22 cellular contexts compared by ENCODE assay signal in genomic region chr3:61593630-61594029, GRCh38.
"Had no signal": no experiment of that assay in that cellular context is flagged by ENCODE, and none has a peak within 500 bp of the region (broad histone marks: within the 10 kb centered on the region; RNA-seq: fewer than 3 reads in every experiment).

No MANE protein-coding gene starts in this region.

- H3K4me1 ChIP-seq: pancreas, prostate gland, uterus had no signal

- H3K4me3 ChIP-seq: pancreas, prostate gland, spleen, uterus had no signal

- H3K9me3 Mint-ChIP-seq: activated CD4-positive, alpha-beta memory T cell treated with anti-CD3 and anti-CD28 coated beads for 36 hours; activated CD4-positive, alpha-beta T cell treated with anti-CD3 and anti-CD28 coated beads, Interleukin-2, amount 10 ng/mL, durations not matched to agents 24 days and 14 days; activated naive CD4-positive, alpha-beta T cell treated with anti-CD3 and anti-CD28 coated beads, Interleukin-2, amount 50 U/mL, for 24 hours; activated naive CD8-positive, alpha-beta T cell treated with anti-CD3 and anti-CD28 coated beads, Interleukin-2, amount 50 U/mL, for 24 hours; activated T-cell treated with anti-CD3 and anti-CD28 coated beads, Interleukin-2, amount 50 U/mL, for 4 hours; activated T-helper 2 cell treated with anti-CD3 and anti-CD28 coated beads, Interferon-gamma antibody, Interleukin-2, Interleukin-4, amounts not matched to agents 10 μg/mL and 5 μg/mL and 100 μg/mL, durations not matched to agents 14 hours and 24 hours and 36 hours; T-helper 1 cell treated with Interleukin-12 subunit alpha and Interleukin-12 subunit beta and Interleukin-4 antibody, amounts not matched to agents 30 μg/mL and 1 μg/mL, for 36 hours had no signal

- ATAC-seq: activated naive CD8-positive, alpha-beta T cell treated with anti-CD3 and anti-CD28 coated beads, Interleukin-2, amount 50 U/mL, for 24 hours; activated T-cell treated with anti-CD3 and anti-CD28 coated beads, Interleukin-2, amount 50 U/mL, for 4 hours; pancreas had no signal

- H3K27ac Mint-ChIP-seq: activated CD4-positive, alpha-beta memory T cell treated with anti-CD3 and anti-CD28 coated beads for 36 hours; activated CD4-positive, alpha-beta T cell treated with anti-CD3 and anti-CD28 coated beads, Interleukin-2, amount 10 ng/mL, durations not matched to agents 24 days and 14 days; activated naive CD4-positive, alpha-beta T cell treated with anti-CD3 and anti-CD28 coated beads, Interleukin-2, amount 50 U/mL, for 24 hours; activated naive CD8-positive, alpha-beta T cell treated with anti-CD3 and anti-CD28 coated beads, Interleukin-2, amount 50 U/mL, for 24 hours; activated T-helper 2 cell treated with anti-CD3 and anti-CD28 coated beads, Interferon-gamma antibody, Interleukin-2, Interleukin-4, amounts not matched to agents 10 μg/mL and 5 μg/mL and 100 μg/mL, durations not matched to agents 14 hours and 24 hours and 36 hours; naive B cell; T-helper 1 cell treated with Interleukin-12 subunit alpha and Interleukin-12 subunit beta and Interleukin-4 antibody, amounts not matched to agents 30 μg/mL and 1 μg/mL, for 36 hours; type B pancreatic cell had no signal

- H3K9me3 ChIP-seq: breast epithelium, pancreas, prostate gland, spleen, uterus had no signal

- H3K36me3 ChIP-seq: breast epithelium, pancreas, prostate gland, spleen, uterus had no signal

- H3K36me3 Mint-ChIP-seq: activated CD4-positive, alpha-beta memory T cell treated with anti-CD3 and anti-CD28 coated beads for 36 hours; activated naive CD4-positive, alpha-beta T cell treated with anti-CD3 and anti-CD28 coated beads, Interleukin-2, amount 50 U/mL, for 24 hours; naive B cell had no signal

- H3K4me1 Mint-ChIP-seq: activated CD4-positive, alpha-beta T cell treated with anti-CD3 and anti-CD28 coated beads, Interleukin-2, amount 10 ng/mL, durations not matched to agents 24 days and 14 days; activated naive CD4-positive, alpha-beta T cell treated with anti-CD3 and anti-CD28 coated beads, Interleukin-2, amount 50 U/mL, for 24 hours; activated naive CD8-positive, alpha-beta T cell treated with anti-CD3 and anti-CD28 coated beads, Interleukin-2, amount 50 U/mL, for 24 hours; naive B cell had no signal

- H3K4me3 Mint-ChIP-seq: activated CD4-positive, alpha-beta memory T cell treated with anti-CD3 and anti-CD28 coated beads for 36 hours; activated CD4-positive, alpha-beta T cell treated with anti-CD3 and anti-CD28 coated beads, Interleukin-2, amount 10 ng/mL, durations not matched to agents 24 days and 14 days; activated naive CD4-positive, alpha-beta T cell treated with anti-CD3 and anti-CD28 coated beads, Interleukin-2, amount 50 U/mL, for 24 hours; activated naive CD8-positive, alpha-beta T cell treated with anti-CD3 and anti-CD28 coated beads, Interleukin-2, amount 50 U/mL, for 24 hours; activated T-cell treated with anti-CD3 and anti-CD28 coated beads, Interleukin-2, amount 50 U/mL, for 4 hours; naive B cell; T-helper 1 cell treated with Interleukin-12 subunit alpha and Interleukin-12 subunit beta and Interleukin-4 antibody, amounts not matched to agents 30 μg/mL and 1 μg/mL, for 36 hours; type B pancreatic cell had no signal

- DNase-seq: activated CD4-positive, alpha-beta memory T cell treated with anti-CD3 and anti-CD28 coated beads for 36 hours; activated CD4-positive, alpha-beta T cell treated with anti-CD3 and anti-CD28 coated beads, Interleukin-2, amount 10 ng/mL, durations not matched to agents 24 days and 14 days; activated CD4-positive, CD25-positive, alpha-beta regulatory T cell treated with anti-CD3 and anti-CD28 coated beads, Interleukin-2, amount 50 U/mL, for 72 hours; activated CD8-positive, alpha-beta memory T cell treated with anti-CD3 and anti-CD28 coated beads, Interleukin-2, amount 50 U/mL, for 48 hours; activated naive CD8-positive, alpha-beta T cell treated with anti-CD3 and anti-CD28 coated beads, Interleukin-2, amount 50 U/mL, for 24 hours; activated T-cell treated with anti-CD3 and anti-CD28 coated beads, Interleukin-2, amount 50 U/mL, for 4 hours; central memory CD4-positive, alpha-beta T cell; foreskin keratinocyte; left ventricle myocardium superior; naive B cell; pancreas; spleen; stimulated activated naive CD4-positive, alpha-beta T cell treated with Interleukin-2 at 50 U/mL for 16 hours; T-helper 9 cell; uterus; WERI-Rb-1 had no signal

- H3K27me3 ChIP-seq: breast epithelium, foreskin keratinocyte, pancreas, spleen, uterus had no signal

- H3K27me3 Mint-ChIP-seq: activated CD4-positive, alpha-beta memory T cell treated with anti-CD3 and anti-CD28 coated beads for 36 hours; activated naive CD4-positive, alpha-beta T cell treated with anti-CD3 and anti-CD28 coated beads, Interleukin-2, amount 50 U/mL, for 24 hours; activated naive CD8-positive, alpha-beta T cell treated with anti-CD3 and anti-CD28 coated beads, Interleukin-2, amount 50 U/mL, for 24 hours; type B pancreatic cell had no signal

- H3K27ac ChIP-seq: foreskin keratinocyte, pancreas, prostate gland, spleen, WERI-Rb-1 had no signal
